Comparison of ENCODE assay signal across 8 cellular contexts in genomic region chr17:7885357-7886226, GRCh38. TPM values are rescaled to one million over a fixed set of nuclear protein-coding genes. Genes with fewer than 3 reads are reported as not detected.
DNase-seq lines count a peak whose midpoint lies in the region; ATAC-seq, FAIRE-seq and TF ChIP-seq lines count a peak whose summit lies in the region.

No MANE protein-coding gene starts in this region.

- BruUV-seq in K562 (replicated peaks; lab: Mats Ljungman, UMichigan): no TSS peak

- no peak for FAIRE-seq in K562 (lab: Jason Lieb, UNC)

- TF ChIP-seq EP300 in K562 (IDR thresholded peaks at IDR 0.05; ENCODE audit: low read length): no peak; the same call in 1 of the 2 replicates

- TF ChIP-seq POLR2A in K562 (conservative IDR thresholded peaks at IDR 0.05): peak; percentile 74

- H3K27me3 ChIP-seq in K562 (ENCODE audit: control insufficient read depth in 2 of 2, insufficient read depth in 2 of 2, low read length in 2 of 2): no peaks in the 10 kb centered on the region
- H3K27me3 ChIP-seq in iPS-20b (ENCODE audit: insufficient read depth, low read length): peaks cover 20% of the 10 kb centered on the region; the same call in 1 of the 2 replicates

- ATAC-seq in K562: peak; percentile 68
- no peak for ATAC-seq in HG02938 (IDR thresholded peaks at IDR 0.05; ENCODE audit: unreplicated experiment)

- H4K20me1 ChIP-seq in K562 (replicated peaks; ENCODE audit: control insufficient read depth, insufficient read depth, low read length): no peaks in the 10 kb centered on the region; the same call in 1 of the 2 replicates

- H3K9me3 ChIP-seq in K562 (replicated peaks; ENCODE audit: control insufficient read depth, insufficient read depth, low read depth, low read length) (no peaks in the 10 kb centered on the region), iPS-20b (ENCODE audit: insufficient read depth, low read depth, low read length) (no peaks in the 10 kb centered on the region)

- peaks cover 3% of the 10 kb centered on the region for H3K9me1 ChIP-seq in K562 (ENCODE audit: control insufficient read depth, insufficient read depth, low read length)

- peaks cover 59% of the 10 kb centered on the region for H3K79me2 ChIP-seq in K562 (ENCODE audit: control insufficient read depth, insufficient read depth, low read length)

- POLR2A ChIA-PET in K562 (lab: Yijun Ruan, JAX): interaction anchor here (0.7 to 1.0 kb wide), 3 partner anchors 12 to 188 kb away, joined by 3 read pairs; no protein-coding TSS in a partner anchor

- TF ChIP-seq RAD21 in K562 (CRISPR knock-in tag; conservative IDR thresholded peaks at IDR 0.05 in 1 of 2, IDR thresholded peaks at IDR 0.05 in 1 of 2): no peak

- DNase-seq in GM10266 (ENCODE audit: extremely low spot score) (peak; percentile 85), HuH-7.5 (ENCODE audit: low spot score) (peak; percentile 67), T-helper 1 cell (peak in 3 of 5 donors; percentile 24 to 48 (median 37)), K562 (ENCODE audit: extremely low read depth in 1 of 4, low spot score in 3 of 4) (peak; percentile 55 to 82 (median 70)), NCI-H2029 (lab: John Stamatoyannopoulos, UW) (no peak)
- peak; percentile 13 to 40 (median 14) for DNase-seq in stimulated activated CD4-positive, alpha-beta T cell treated with anti-CD3 and anti-CD28 coated beads, Interleukin-12 subunit alpha, Interleukin-12 subunit beta, amount 100 ng/mL, for 48 hours (ENCODE audit: low read depth in 2 of 3, low spot score in 1 of 3)

- peaks cover 38% of the 10 kb centered on the region in 2 experiments for H3K4me1 ChIP-seq in K562 (replicated peaks in 1 of 2; ENCODE audit: control insufficient read depth in 2 of 2, insufficient read depth in 2 of 2, low read length in 2 of 2)
- peaks cover 28% of the 10 kb centered on the region; the same call in 1 of the 2 replicates for H3K4me1 ChIP-seq in iPS-20b (ENCODE audit: insufficient read depth, low read length)

- intact Hi-C loops in K562 (cut with micrococcal nuclease): loop anchor here (2.0 kb wide), 1 partner anchor 29 kb away; the partner anchor contains the start of gene NAA38

- H2AFZ ChIP-seq in K562 (ENCODE audit: low read depth, low read length): peak overlapping the region; percentile 66

- H3K27ac ChIP-seq in K562 (ENCODE audit: extremely low read depth, low read depth, low read length) (peak overlapping the region; percentile 97), iPS-20b (ENCODE audit: low read length) (no peak overlapping the region)

- under 1% methylated on average over 18 of the region's 65 CpGs for WGBS in K562 (ENCODE audit: insufficient coverage, low coverage, missing lambda C conversion rate)

- H3K4me3 ChIP-seq in K562 (peak overlapping the region; percentile 66), iPS-20b (ENCODE audit: low read length) (peak overlapping the region; percentile 83)

- TF ChIP-seq CTCF in GM10266 (IDR thresholded peaks at IDR 0.05; ENCODE audit: control insufficient read depth, insufficient read depth, low read depth, missing control alignments) (no peak), K562 (IDR thresholded peaks at IDR 0.05 in 2 of 3, conservative IDR thresholded peaks at IDR 0.05 in 1 of 3; ENCODE audit: insufficient read depth in 2 of 3, low read depth in 1 of 3, low read length in 3 of 3) (no peak)

- CTCF ChIA-PET in K562 (lab: Yijun Ruan, JAX; ENCODE audit: low intra/inter-chr PET ratio): no interaction called here

- H3K36me3 ChIP-seq in K562 (ENCODE audit: control insufficient read depth, insufficient read depth, low read length) (peaks cover 24% of the 10 kb centered on the region; the same call in 1 of the 3 replicates), iPS-20b (ENCODE audit: insufficient read depth, low read depth, low read length) (peaks cover 6% of the 10 kb centered on the region)

- in situ Hi-C loops in K562 (cut with MboI): no loop called here

- peak overlapping the region; percentile 92 for H3K4me2 ChIP-seq in K562 (ENCODE audit: insufficient read depth, low read length)

- peak overlapping the region; percentile 86 to 97 for H3K9ac ChIP-seq in K562 (ENCODE audit: insufficient read depth in 1 of 2, low read depth in 2 of 2, low read length in 2 of 2)
- H3K9ac ChIP-seq in iPS-20b (ENCODE audit: low read depth, low read length): peak overlapping the region; percentile 71; the same call in 1 of the 2 replicates

RNA-seq across cellular contexts. Expression of gene CHD3, which starts 3.0 kb away (rescaled TPM):
- total RNA-seq in K562 (2011; cell fraction: chromatin; rRNA removed; ENCODE audit: low replicate concordance): 101 and 117 TPM in 2 replicates
- total RNA-seq in K562 (2011; cell fraction: nucleolus; rRNA removed): 47.2 and 48.0 TPM in 2 replicates
- 69.7 and 83.1 TPM in 2 replicates for total RNA-seq in K562 (2011; cell fraction: nucleoplasm; rRNA removed)
- total RNA-seq in K562 (2014; rRNA removed) (34.8 and 36.7 TPM in 2 replicates), K562 (2014; rRNA removed; fragmentation: Illumina TruSeq; extraction: Trizol) (14.6 and 15.2 TPM in 2 replicates), K562 (2015; rRNA removed; fragmentation: Illumina TruSeq; extraction: Trizol) (19.8 and 21.2 TPM in 2 replicates), K562 (2021) (30.6 and 38.2 TPM in 2 replicates)
- polyA plus RNA-seq in K562 (2011; rRNA removed) (12.2 and 15.7 TPM in 2 replicates), K562 (2014; fragmentation: Illumina TruSeq; extraction: Trizol) (24.7 and 24.8 TPM in 2 replicates), K562 (2014; fragmentation: Nextera tagmentation; extraction: Ambion mirVana) (under 1 TPM; 0.39 to 0.63 TPM), K562 (2014; rRNA removed) (27.8 and 33.9 TPM in 2 replicates)
- polyA plus RNA-seq in K562 (2011; cell fraction: cytosol; rRNA removed): 16.1 and 25.2 TPM in 2 replicates
- polyA plus RNA-seq in K562 (2011; cell fraction: nucleus; rRNA removed): 70.0 and 86.2 TPM in 2 replicates
- 29.2 and 37.9 TPM in 2 replicates for polyA plus RNA-seq in K562 (2012)
- polyA minus RNA-seq in K562 (2011; rRNA and poly(A)+ RNA removed): 23.8 TPM in 2 replicates
- 17.8 and 29.3 TPM in 2 replicates for polyA minus RNA-seq in K562 (2011; cell fraction: cytosol; rRNA and poly(A)+ RNA removed)
- 24.1 and 28.0 TPM in 2 replicates for polyA minus RNA-seq in K562 (2011; cell fraction: nucleus; rRNA and poly(A)+ RNA removed)

RNA-seq across cellular contexts. Expression of gene CYB5D1, which starts 27.8 kb away (rescaled TPM):
- total RNA-seq in K562 (2011; cell fraction: chromatin; rRNA removed; ENCODE audit: low replicate concordance): 5.6 and 9.9 TPM in 2 replicates
- total RNA-seq in K562 (2011; cell fraction: nucleolus; rRNA removed): 6.5 and 8.8 TPM in 2 replicates
- total RNA-seq in K562 (2011; cell fraction: nucleoplasm; rRNA removed): 5.0 and 6.4 TPM in 2 replicates
- total RNA-seq in K562 (2014; rRNA removed) (4.7 and 6.0 TPM in 2 replicates), K562 (2014; rRNA removed; fragmentation: Illumina TruSeq; extraction: Trizol) (5.7 and 5.8 TPM in 2 replicates), K562 (2015; rRNA removed; fragmentation: Illumina TruSeq; extraction: Trizol) (6.4 and 7.6 TPM in 2 replicates), K562 (2021) (6.9 and 7.8 TPM in 2 replicates)
- polyA plus RNA-seq in K562 (2011; rRNA removed) (4.2 and 7.2 TPM in 2 replicates), K562 (2014; fragmentation: Illumina TruSeq; extraction: Trizol) (7.3 and 7.9 TPM in 2 replicates), K562 (2014; fragmentation: Nextera tagmentation; extraction: Ambion mirVana) (1 to 10 TPM; 2.4 to 5.7 TPM), K562 (2014; rRNA removed) (4.8 and 7.5 TPM in 2 replicates)
- 4.6 and 5.4 TPM in 2 replicates for polyA plus RNA-seq in K562 (2011; cell fraction: cytosol; rRNA removed)
- polyA plus RNA-seq in K562 (2011; cell fraction: nucleus; rRNA removed): 7.7 and 13.1 TPM in 2 replicates
- polyA plus RNA-seq in K562 (2012): 2.8 and 5.2 TPM in 2 replicates
- polyA minus RNA-seq in K562 (2011; rRNA and poly(A)+ RNA removed): 2.1 and 5.2 TPM in 2 replicates
- polyA minus RNA-seq in K562 (2011; cell fraction: cytosol; rRNA and poly(A)+ RNA removed): 1.9 and 2.5 TPM in 2 replicates
- 5.5 and 8.3 TPM in 2 replicates for polyA minus RNA-seq in K562 (2011; cell fraction: nucleus; rRNA and poly(A)+ RNA removed)

RNA-seq across cellular contexts. Expression of gene NAA38, which starts 28.2 kb away (rescaled TPM):
- total RNA-seq in K562 (2011; cell fraction: chromatin; rRNA removed; ENCODE audit: low replicate concordance): 6.8 and 9.8 TPM in 2 replicates
- 15.5 and 19.7 TPM in 2 replicates for total RNA-seq in K562 (2011; cell fraction: nucleolus; rRNA removed)
- total RNA-seq in K562 (2011; cell fraction: nucleoplasm; rRNA removed): 10.8 and 15.5 TPM in 2 replicates
- total RNA-seq in K562 (2014; rRNA removed): 99.8 TPM in 2 replicates
- 13.3 and 16.4 TPM in 2 replicates for total RNA-seq in K562 (2014; rRNA removed; fragmentation: Illumina TruSeq; extraction: Trizol)
- total RNA-seq in K562 (2015; rRNA removed; fragmentation: Illumina TruSeq; extraction: Trizol): 52.6 and 57.3 TPM in 2 replicates
- total RNA-seq in K562 (2021): 54.7 and 61.2 TPM in 2 replicates
- polyA plus RNA-seq in K562 (2011; rRNA removed): 34.5 and 39.9 TPM in 2 replicates
- 53.5 and 108 TPM in 2 replicates for polyA plus RNA-seq in K562 (2011; cell fraction: cytosol; rRNA removed)
- 33.4 and 45.6 TPM in 2 replicates for polyA plus RNA-seq in K562 (2011; cell fraction: nucleus; rRNA removed)
- polyA plus RNA-seq in K562 (2012): 56.0 and 83.5 TPM in 2 replicates
- 19.1 and 32.8 TPM in 2 replicates for polyA plus RNA-seq in K562 (2014; fragmentation: Illumina TruSeq; extraction: Trizol)
- polyA plus RNA-seq in K562 (2014; fragmentation: Nextera tagmentation; extraction: Ambion mirVana): 10 to 100 TPM; 70.4 to 90.4 TPM
- 87.3 and 104 TPM in 2 replicates for polyA plus RNA-seq in K562 (2014; rRNA removed)
- polyA minus RNA-seq in K562 (2011; rRNA and poly(A)+ RNA removed): 4.0 and 5.2 TPM in 2 replicates
- polyA minus RNA-seq in K562 (2011; cell fraction: cytosol; rRNA and poly(A)+ RNA removed): 26.4 and 63.1 TPM in 2 replicates
- 11.7 and 17.4 TPM in 2 replicates for polyA minus RNA-seq in K562 (2011; cell fraction: nucleus; rRNA and poly(A)+ RNA removed)

RNA-seq across cellular contexts. Expression of gene RNF227, which starts 30.5 kb away (rescaled TPM):
- total RNA-seq in K562 (2011; cell fraction: chromatin; rRNA removed; ENCODE audit: low replicate concordance): 2.7 and 3.7 TPM in 2 replicates
- total RNA-seq in K562 (2011; cell fraction: nucleolus; rRNA removed): 4.3 and 5.0 TPM in 2 replicates
- 3.4 and 7.3 TPM in 2 replicates for total RNA-seq in K562 (2011; cell fraction: nucleoplasm; rRNA removed)
- total RNA-seq in K562 (2014; rRNA removed) (1.9 and 4.1 TPM in 2 replicates), K562 (2014; rRNA removed; fragmentation: Illumina TruSeq; extraction: Trizol) (2.2 and 2.3 TPM in 2 replicates), K562 (2015; rRNA removed; fragmentation: Illumina TruSeq; extraction: Trizol) (2.1 and 2.2 TPM in 2 replicates), K562 (2021) (2.1 and 2.3 TPM in 2 replicates)
- polyA plus RNA-seq in K562 (2011; rRNA removed) (3.0 and 3.3 TPM in 2 replicates), K562 (2014; fragmentation: Illumina TruSeq; extraction: Trizol) (2.8 and 3.0 TPM in 2 replicates), K562 (2014; fragmentation: Nextera tagmentation; extraction: Ambion mirVana) (1 to 10 TPM; 1.1 to 1.5 TPM), K562 (2014; rRNA removed) (4.7 and 6.7 TPM in 2 replicates)
- 3.0 and 4.2 TPM in 2 replicates for polyA plus RNA-seq in K562 (2011; cell fraction: cytosol; rRNA removed)
- polyA plus RNA-seq in K562 (2011; cell fraction: nucleus; rRNA removed): 1.7 and 1.9 TPM in 2 replicates
- polyA plus RNA-seq in K562 (2012): 1.2 and 1.4 TPM in 2 replicates
- 0.75 and 1.2 TPM in 2 replicates for polyA minus RNA-seq in K562 (2011; rRNA and poly(A)+ RNA removed)
- polyA minus RNA-seq in K562 (2011; cell fraction: cytosol; rRNA and poly(A)+ RNA removed): 0.86 and 2.0 TPM in 2 replicates
- 0.81 and 1.4 TPM in 2 replicates for polyA minus RNA-seq in K562 (2011; cell fraction: nucleus; rRNA and poly(A)+ RNA removed)

RNA-seq across cellular contexts. Expression of gene TMEM88, which starts 30.7 kb away (rescaled TPM):
- total RNA-seq in K562 (2011; cell fraction: chromatin; rRNA removed; ENCODE audit: low replicate concordance): 4.3 and 8.8 TPM in 2 replicates
- 3.3 and 4.3 TPM in 2 replicates for total RNA-seq in K562 (2011; cell fraction: nucleolus; rRNA removed)
- 2.1 and 4.4 TPM in 2 replicates for total RNA-seq in K562 (2011; cell fraction: nucleoplasm; rRNA removed)
- total RNA-seq in K562 (2014; rRNA removed) (0.32 TPM in 1 of 2 replicates, not detected in the other), K562 (2014; rRNA removed; fragmentation: Illumina TruSeq; extraction: Trizol) (not detected in 2 replicates), K562 (2015; rRNA removed; fragmentation: Illumina TruSeq; extraction: Trizol) (not detected in 2 replicates), K562 (2021) (1.0 and 1.4 TPM in 2 replicates)
- polyA plus RNA-seq in K562 (2011; rRNA removed) (0.12 and 0.13 TPM in 2 replicates), K562 (2014; fragmentation: Illumina TruSeq; extraction: Trizol) (0.42 TPM in 2 replicates), K562 (2014; fragmentation: Nextera tagmentation; extraction: Ambion mirVana) (under 1 TPM in 1 of 2 experiments, not detected in 1; 0.10 TPM), K562 (2014; rRNA removed) (0.40 TPM in 1 of 2 replicates, not detected in the other)
- polyA plus RNA-seq in K562 (2011; cell fraction: cytosol; rRNA removed): 0.16 and 0.18 TPM in 2 replicates
- 1.1 and 2.4 TPM in 2 replicates for polyA plus RNA-seq in K562 (2011; cell fraction: nucleus; rRNA removed)
- 0.33 and 1.8 TPM in 2 replicates for polyA plus RNA-seq in K562 (2012)
- polyA minus RNA-seq in K562 (2011; rRNA and poly(A)+ RNA removed): not detected in 2 replicates
- polyA minus RNA-seq in K562 (2011; cell fraction: cytosol; rRNA and poly(A)+ RNA removed): not detected in 2 replicates
- polyA minus RNA-seq in K562 (2011; cell fraction: nucleus; rRNA and poly(A)+ RNA removed): 0.27 and 0.78 TPM in 2 replicates
